ENCODE assay signal across 8 cellular contexts in genomic region chr9:133990366-133991210, GRCh38. TPM values are rescaled to one million over a fixed set of nuclear protein-coding genes. Genes with fewer than 3 reads are reported as not detected.
DNase-seq lines count a peak whose midpoint lies in the region; ATAC-seq and TF ChIP-seq lines count a peak whose summit lies in the region.

No MANE protein-coding gene starts in this region.

- H3K4me3 ChIP-seq in BLaER1 (peak overlapping the region; percentile 94), adrenal gland (peak overlapping the region in 3 of 4 donors; percentile 32 to 91 (median 73)), iPS-11a (ENCODE audit: low read depth, low read length) (peak overlapping the region; percentile 70), skeletal muscle cell (ENCODE audit: low read depth, low read length) (peak overlapping the region; percentile 78)

- peak; percentile 47 to 64 for TF ChIP-seq POLR2A in adrenal gland (IDR thresholded peaks at IDR 0.05)

- 14 to 26% (median 19%) methylated on average over 7 to 31 of the region's 31 CpGs for WGBS in adrenal gland, 4 donors

- H3K4me1 ChIP-seq in BLaER1 = peaks cover 71% of the 10 kb centered on the region
- peaks cover 15 to 23% of the 10 kb centered on the region in 2 donors for H3K4me1 ChIP-seq in adrenal gland (replicated peaks in 1 of 2)

- DNase-seq in HT1080 (ENCODE audit: low read depth) (peak; percentile 78), adrenal gland (peak; percentile 73 to 86 (median 83)), skeletal muscle cell (ENCODE audit: low read depth) (no peak), 8988T (no peak)

- H3K27me3 ChIP-seq in BLaER1 = no peaks in the 10 kb centered on the region
- no peaks in the 10 kb centered on the region for H3K27me3 ChIP-seq in adrenal gland

- H3K9me3 ChIP-seq in BLaER1 (no peaks in the 10 kb centered on the region), adrenal gland (replicated peaks in 1 of 3) (no peaks in the 10 kb centered on the region)

- ATAC-seq in GM19035 (IDR thresholded peaks at IDR 0.05; ENCODE audit: unreplicated experiment) (no peak), GM19351 (IDR thresholded peaks at IDR 0.05; ENCODE audit: unreplicated experiment) (no peak)

- no peaks in the 10 kb centered on the region for H3K36me3 ChIP-seq in BLaER1
- no peaks in the 10 kb centered on the region for H3K36me3 ChIP-seq in adrenal gland (replicated peaks in 1 of 2)

- peak overlapping the region; percentile 92 for H3K9ac ChIP-seq in BLaER1

- H3K27ac ChIP-seq in BLaER1 (peak overlapping the region; percentile 92; the same call in 1 of the 2 replicates), adrenal gland (peak overlapping the region; percentile 84 to 99 (median 96))

- peak overlapping the region; percentile 100 for H3K4me2 ChIP-seq in BLaER1

- peaks cover 72% of the 10 kb centered on the region for H4K20me1 ChIP-seq in BLaER1

- intact Hi-C loops in adrenal gland (cut with DNase I) = no loop called here

- TF ChIP-seq CTCF in adrenal gland (IDR thresholded peaks at IDR 0.05) = no peak

RNA-seq across cellular contexts. Expression of gene VAV2, which starts 1.5 kb away (rescaled TPM):
- 9.8 and 12.5 TPM in 2 replicates for total RNA-seq in HT1080 (2014; rRNA removed; shearing (Covaris generic))
- polyA plus RNA-seq in HT1080 (2015; cell fraction: cytosol; rRNA removed) = 14.3 and 15.1 TPM in 2 replicates
- 19.7 and 21.9 TPM in 2 replicates for polyA plus RNA-seq in HT1080 (2015; cell fraction: nucleus; rRNA removed)
- 10 to 100 TPM; 21.5 to 96.2 (median 33.5) TPM for total RNA-seq in adrenal gland
- 10 to 100 TPM; 19.7 to 46.7 (median 35.3) TPM for polyA plus RNA-seq in adrenal gland

RNA-seq across cellular contexts. Expression of gene BRD3OS, which starts 34.7 kb away (rescaled TPM):
- total RNA-seq in HT1080 (2014; rRNA removed; shearing (Covaris generic)) = 21.2 and 28.4 TPM in 2 replicates
- polyA plus RNA-seq in HT1080 (2015; cell fraction: cytosol; rRNA removed) = 18.0 and 24.1 TPM in 2 replicates
- 11.5 TPM in 2 replicates for polyA plus RNA-seq in HT1080 (2015; cell fraction: nucleus; rRNA removed)
- 10 to 100 TPM; 14.7 to 70.6 (median 29.1) TPM for total RNA-seq in adrenal gland
- 10 to 100 TPM; 18.2 to 22.4 (median 20.0) TPM for polyA plus RNA-seq in adrenal gland

Comparison
In these comparisons a context has a peak if more than half of its experiments do, and no peak if none do; other contexts are left out.
1. DNase-seq: peak in HT1080 (single experiment) and adrenal gland (7 of 7); none in skeletal muscle cell (single experiment) and 8988T (single experiment).
2. Peak in every context shown above with its lines, with median percentiles within 50 percentile points of each other: H3K4me3 ChIP-seq.